15 cellular contexts compared by ENCODE assay signal in genomic region chr1:213852107-213852506, GRCh38.
"Had no signal": no experiment of that assay in that cellular context is flagged by ENCODE, and none has a peak within 500 bp of the region (broad histone marks: within the 10 kb centered on the region; RNA-seq: fewer than 3 reads in every experiment).

No MANE protein-coding gene starts in this region.

- H3K4me3 Mint-ChIP-seq: activated B cell treated with CpG ODN at 0.5 μM for 24 hours; activated T-helper 17 cell treated with anti-CD3 and anti-CD28 coated beads, Interleukin-2, amount 50 U/mL, for 72 hours; stimulated activated naive CD8-positive, alpha-beta T cell treated with anti-CD3 and anti-CD28 coated beads, Interleukin-15, Interleukin-2, amounts not matched to agents 100 ng/mL and 50 ng/mL, for 24 hours had no signal

- H3K27me3 Mint-ChIP-seq: activated B cell treated with CpG ODN at 0.5 μM for 24 hours; activated T-helper 17 cell treated with anti-CD3 and anti-CD28 coated beads, Interleukin-2, amount 50 U/mL, for 72 hours; stimulated activated naive CD8-positive, alpha-beta T cell treated with anti-CD3 and anti-CD28 coated beads, Interleukin-15, Interleukin-2, amounts not matched to agents 100 ng/mL and 50 ng/mL, for 24 hours had no signal

- H3K27ac Mint-ChIP-seq: activated B cell treated with CpG ODN at 0.5 μM for 24 hours; activated T-helper 17 cell treated with anti-CD3 and anti-CD28 coated beads, Interleukin-2, amount 50 U/mL, for 72 hours; stimulated activated naive CD8-positive, alpha-beta T cell treated with anti-CD3 and anti-CD28 coated beads, Interleukin-15, Interleukin-2, amounts not matched to agents 100 ng/mL and 50 ng/mL, for 24 hours had no signal

- ATAC-seq: activated T-helper 17 cell treated with anti-CD3 and anti-CD28 coated beads, Interleukin-2, amount 50 U/mL, for 72 hours; left lung had no signal

- DNase-seq: activated B cell treated with CpG ODN at 0.5 μM for 24 hours; activated T-cell treated with anti-CD3 and anti-CD28 coated beads for 4 hours; caudate nucleus; colonic mucosa; foreskin melanocyte; left lung; midbrain; occipital lobe; posterior cingulate gyrus; SHP77; spleen; stimulated activated CD4-positive, alpha-beta T cell treated with anti-CD3 and anti-CD28 coated beads, Interleukin-4, amount 100 ng/mL, for 4 hours; trophoblast cell had no signal

- H3K4me1 Mint-ChIP-seq: activated B cell treated with CpG ODN at 0.5 μM for 24 hours; activated T-helper 17 cell treated with anti-CD3 and anti-CD28 coated beads, Interleukin-2, amount 50 U/mL, for 72 hours had no signal

- H3K9me3 Mint-ChIP-seq: activated B cell treated with CpG ODN at 0.5 μM for 24 hours; activated T-helper 17 cell treated with anti-CD3 and anti-CD28 coated beads, Interleukin-2, amount 50 U/mL, for 72 hours; stimulated activated naive CD8-positive, alpha-beta T cell treated with anti-CD3 and anti-CD28 coated beads, Interleukin-15, Interleukin-2, amounts not matched to agents 100 ng/mL and 50 ng/mL, for 24 hours had no signal
